Comparison of ENCODE assay signal across 30 cellular contexts in the genomic region with DNA sequence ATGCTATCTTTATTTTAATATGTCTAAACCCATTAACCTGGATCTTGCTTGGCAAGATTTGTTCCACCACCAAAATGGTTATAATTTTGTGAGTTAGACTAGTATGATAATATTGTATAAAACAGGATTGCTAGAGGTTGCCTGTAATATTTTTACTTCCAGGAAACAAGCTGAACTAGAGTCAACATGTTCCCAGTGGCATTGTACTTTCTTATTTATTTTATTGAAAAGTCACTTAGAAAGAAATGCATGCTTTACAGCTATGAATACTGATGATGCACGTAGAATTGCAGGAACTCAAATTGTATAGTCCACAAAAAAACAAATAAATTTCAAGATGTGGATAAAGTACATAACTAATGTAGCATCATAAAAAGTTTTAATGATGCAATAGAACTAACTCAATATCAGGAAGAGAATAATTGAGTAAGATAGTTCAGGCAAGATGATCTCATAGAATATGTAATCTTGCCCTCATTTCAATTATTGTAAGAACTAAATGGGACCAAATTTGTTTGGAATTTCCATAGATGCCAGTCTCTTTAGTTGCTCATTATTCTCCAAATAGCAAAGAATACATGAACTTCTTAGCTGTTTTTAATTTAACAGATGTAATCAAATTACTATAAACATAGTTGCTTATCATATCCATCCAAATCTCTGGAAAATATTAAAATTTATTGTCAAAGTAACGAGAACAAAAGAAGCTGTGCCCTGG.
"Had no signal": no experiment of that assay in that cellular context is flagged by ENCODE, and none has a peak within 500 bp of the region (broad histone marks: within the 10 kb centered on the region; RNA-seq: fewer than 3 reads in every experiment).

No MANE protein-coding gene starts in this region.

- H3K4me3 Mint-ChIP-seq: activated CD4-positive, alpha-beta memory T cell treated with anti-CD3 and anti-CD28 coated beads, Interleukin-2, amount 10 ng/mL, durations not matched to agents 7 days and 5 days; activated CD4-positive, alpha-beta T cell treated with anti-CD3 and anti-CD28 coated beads, Interleukin-2, amount 10 ng/mL, durations not matched to agents 7 days and 5 days; activated naive CD8-positive, alpha-beta T cell; activated T-cell treated with anti-CD3 and anti-CD28 coated beads, Interleukin-2, amount 50 U/mL, for 24 hours; activated T-helper 17 cell treated with anti-CD3 and anti-CD28 coated beads, Interleukin-2, amount 50 U/mL, for 72 hours; brain; WTC11 had no signal

- H3K36me3 ChIP-seq: adrenal gland, ascending aorta, breast epithelium, cardiac muscle cell, colonic mucosa, heart left ventricle had no signal

- H3K4me1 ChIP-seq: adrenal gland, ascending aorta, breast epithelium, colonic mucosa, heart left ventricle had no signal

- DNase-seq: activated CD4-positive, alpha-beta memory T cell treated with anti-CD3 and anti-CD28 coated beads, Interleukin-2, amount 10 ng/mL, durations not matched to agents 7 days and 5 days; activated CD4-positive, alpha-beta T cell treated with anti-CD3 and anti-CD28 coated beads for 1 hour; activated CD4-positive, alpha-beta T cell treated with anti-CD3 and anti-CD28 coated beads for 4 hours; activated CD4-positive, alpha-beta T cell treated with anti-CD3 and anti-CD28 coated beads, Interleukin-2, amount 10 ng/mL, durations not matched to agents 7 days and 5 days; activated CD4-positive, alpha-beta T cell treated with anti-CD3 and anti-CD28 coated beads, Interleukin-2, amount 50 U/mL, for 4 hours; activated CD8-positive, alpha-beta memory T cell treated with anti-CD3 and anti-CD28 coated beads, Interleukin-2, amount 50 U/mL, for 48 hours; activated effector memory CD4-positive, alpha-beta T cell treated with Interleukin-2 at 50 U/mL for 16 hours; activated gamma-delta T cell treated with Interleukin-2 at 50 U/mL for 16 hours; activated naive CD4-positive, alpha-beta T cell treated with anti-CD3 and anti-CD28 coated beads, Interleukin-2, amount 50 U/mL, for 16 hours; activated naive CD4-positive, alpha-beta T cell treated with Interleukin-2 at 50 U/mL for 16 hours; activated T-cell treated with anti-CD3 and anti-CD28 coated beads for 4 hours; activated T-cell treated with anti-CD3 and anti-CD28 coated beads, Interleukin-2, amount 50 U/mL, for 24 hours; adrenal gland; amygdala; central memory CD4-positive, alpha-beta T cell; cerebellar nuclear complex; colonic mucosa; effector CD8-positive, alpha-beta T cell; foreskin fibroblast; heart left ventricle; T-helper 2 cell had no signal

- H3K9me3 ChIP-seq: adrenal gland, ascending aorta, breast epithelium, colonic mucosa, heart left ventricle had no signal

- H3K9me3 Mint-ChIP-seq: activated CD4-positive, alpha-beta memory T cell treated with anti-CD3 and anti-CD28 coated beads, Interleukin-2, amount 10 ng/mL, durations not matched to agents 7 days and 5 days; activated CD4-positive, alpha-beta T cell treated with anti-CD3 and anti-CD28 coated beads, Interleukin-2, amount 10 ng/mL, durations not matched to agents 7 days and 5 days; activated T-cell treated with anti-CD3 and anti-CD28 coated beads, Interleukin-2, amount 50 U/mL, for 24 hours; brain; WTC11 had no signal

- H3K36me3 Mint-ChIP-seq: activated naive CD8-positive, alpha-beta T cell; brain; WTC11 had no signal

- H3K27ac Mint-ChIP-seq: activated CD4-positive, alpha-beta memory T cell treated with anti-CD3 and anti-CD28 coated beads, Interleukin-2, amount 10 ng/mL, durations not matched to agents 7 days and 5 days; activated CD4-positive, alpha-beta T cell treated with anti-CD3 and anti-CD28 coated beads, Interleukin-2, amount 10 ng/mL, durations not matched to agents 7 days and 5 days; activated naive CD8-positive, alpha-beta T cell; activated T-cell treated with anti-CD3 and anti-CD28 coated beads, Interleukin-2, amount 50 U/mL, for 24 hours; activated T-helper 17 cell treated with anti-CD3 and anti-CD28 coated beads, Interleukin-2, amount 50 U/mL, for 72 hours; brain; WTC11 had no signal

- ATAC-seq: activated T-helper 17 cell treated with anti-CD3 and anti-CD28 coated beads, Interleukin-2, amount 50 U/mL, for 72 hours; esophagus mucosa; heart left ventricle; WTC11 had no signal

- H3K27me3 ChIP-seq: adrenal gland, ascending aorta, breast epithelium, cardiac muscle cell, colonic mucosa, heart left ventricle had no signal

- FAIRE-seq: frontal cortex had no signal

- H3K4me3 ChIP-seq: adrenal gland, ascending aorta, breast epithelium, cardiac muscle cell, colonic mucosa, heart left ventricle had no signal

- H3K4me1 Mint-ChIP-seq: activated CD4-positive, alpha-beta memory T cell treated with anti-CD3 and anti-CD28 coated beads, Interleukin-2, amount 10 ng/mL, durations not matched to agents 7 days and 5 days; activated CD4-positive, alpha-beta T cell treated with anti-CD3 and anti-CD28 coated beads, Interleukin-2, amount 10 ng/mL, durations not matched to agents 7 days and 5 days; activated T-helper 17 cell treated with anti-CD3 and anti-CD28 coated beads, Interleukin-2, amount 50 U/mL, for 72 hours; brain had no signal

- H3K27me3 Mint-ChIP-seq: activated CD4-positive, alpha-beta memory T cell treated with anti-CD3 and anti-CD28 coated beads, Interleukin-2, amount 10 ng/mL, durations not matched to agents 7 days and 5 days; activated CD4-positive, alpha-beta T cell treated with anti-CD3 and anti-CD28 coated beads, Interleukin-2, amount 10 ng/mL, durations not matched to agents 7 days and 5 days; activated naive CD8-positive, alpha-beta T cell; activated T-cell treated with anti-CD3 and anti-CD28 coated beads, Interleukin-2, amount 50 U/mL, for 24 hours; activated T-helper 17 cell treated with anti-CD3 and anti-CD28 coated beads, Interleukin-2, amount 50 U/mL, for 72 hours; brain had no signal

- H3K27ac ChIP-seq: adrenal gland, ascending aorta, breast epithelium, cardiac muscle cell, colonic mucosa, heart left ventricle had no signal
